17 cellular contexts compared by ENCODE assay signal in the genomic region with DNA sequence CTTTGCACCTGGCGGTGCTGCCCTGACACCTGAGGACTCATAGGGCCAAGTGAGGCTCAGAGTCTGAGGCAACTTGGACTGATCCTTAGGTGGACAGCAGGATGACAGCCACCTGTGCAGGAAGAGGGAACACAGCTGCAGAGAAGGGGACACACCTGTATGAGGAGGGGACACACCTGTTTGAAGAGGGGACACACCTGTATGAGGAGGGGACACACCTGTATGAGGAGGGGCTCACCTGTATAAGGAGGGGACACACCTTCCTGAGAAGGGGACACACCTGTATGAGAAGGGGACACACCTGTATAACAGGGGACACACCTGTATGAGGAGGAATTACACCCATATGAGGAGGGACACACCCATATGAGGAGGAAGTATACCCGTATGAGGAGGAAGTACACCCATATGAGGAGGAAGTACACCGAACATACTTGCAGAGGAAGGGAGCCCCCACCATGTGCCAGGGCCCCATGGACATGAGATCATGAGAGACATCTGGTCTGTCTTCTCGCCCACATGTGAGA.
DNase-seq lines count a peak whose midpoint lies in the region; ATAC-seq and TF ChIP-seq lines count a peak whose summit lies in the region.
"Had no signal": no experiment of that assay in that cellular context is flagged by ENCODE, and none has a peak within 500 bp of the region (broad histone marks: within the 10 kb centered on the region; RNA-seq: fewer than 3 reads in every experiment).

No MANE protein-coding gene starts in this region.

- CTCF ChIA-PET in HEK293 (lab: Yijun Ruan, JAX) (no interaction called here), WTC11 (lab: Charles Lee) (no interaction called here)

- H3K4me1 Mint-ChIP-seq in stimulated activated naive B cell treated with anti-CD40 and anti-IgM and Interleukin-4, amounts not matched to agents 10 μg/mL and 1 μg/mL and 100 μg/mL, for 72 hours, result peaks cover 25 to 29% of the 10 kb centered on the region in 2 donors
- H3K4me1 Mint-ChIP-seq in WTC11, result peaks cover 24% of the 10 kb centered on the region

- H3K27ac Mint-ChIP-seq in stimulated activated naive B cell treated with anti-CD40 and anti-IgM and Interleukin-4, amounts not matched to agents 10 μg/mL and 1 μg/mL and 100 μg/mL, for 72 hours, result peak overlapping the region; percentile 7
- H3K27ac Mint-ChIP-seq in WTC11, result no peak overlapping the region
- H3K27ac Mint-ChIP-seq: CD8-positive, alpha-beta T cell; H9 had no signal

- peaks cover 5 to 9% of the 10 kb centered on the region in 2 donors for H3K36me3 Mint-ChIP-seq in stimulated activated naive B cell treated with anti-CD40 and anti-IgM and Interleukin-4, amounts not matched to agents 10 μg/mL and 1 μg/mL and 100 μg/mL, for 72 hours
- peaks cover 5% of the 10 kb centered on the region for H3K36me3 Mint-ChIP-seq in WTC11
- H3K36me3 Mint-ChIP-seq: CD8-positive, alpha-beta T cell had no signal

- intact Hi-C loops in left colon (cut with DNase I, micrococcal nuclease), result no loop called here

- H3K4me3 Mint-ChIP-seq in stimulated activated naive B cell treated with anti-CD40 and anti-IgM and Interleukin-4, amounts not matched to agents 10 μg/mL and 1 μg/mL and 100 μg/mL, for 72 hours, result no peak overlapping the region
- no peak overlapping the region for H3K4me3 Mint-ChIP-seq in WTC11
- H3K4me3 Mint-ChIP-seq: CD8-positive, alpha-beta T cell; H9 had no signal

- no peak overlapping the region for H3K4me3 ChIP-seq in HEK293 (ENCODE audit: low read depth, low read length)
- H3K4me3 ChIP-seq: PC-9, SJSA1 had no signal

- POLR2A ChIA-PET in HEK293 (lab: Yijun Ruan, JAX) (interaction anchor here (0.9 kb wide), 1 partner anchor 11 kb away, joined by 4 read pairs; no protein-coding TSS in a partner anchor), WTC11 (lab: Charles Lee) (no interaction called here)

- no peaks in the 10 kb centered on the region for H3K4me1 ChIP-seq in HEK293 (ENCODE audit: control insufficient read depth, insufficient read depth, low read length)
- H3K4me1 ChIP-seq: SJSA1 had no signal

- no peaks in the 10 kb centered on the region for H3K36me3 ChIP-seq in HEK293 (ENCODE audit: control insufficient read depth in 2 of 2, insufficient read depth in 1 of 2, low read length in 2 of 2)
- H3K36me3 ChIP-seq: SJSA1 had no signal

- peaks cover 0 to 6% of the 10 kb centered on the region in 2 donors for H3K27me3 Mint-ChIP-seq in stimulated activated naive B cell treated with anti-CD40 and anti-IgM and Interleukin-4, amounts not matched to agents 10 μg/mL and 1 μg/mL and 100 μg/mL, for 72 hours
- H3K27me3 Mint-ChIP-seq in WTC11 (ENCODE audit: low read depth), result peaks cover 3% of the 10 kb centered on the region

- ATAC-seq in left colon (peak; percentile 85), WTC11 (no peak)
- ATAC-seq in stimulated activated naive B cell treated with anti-CD40 and anti-IgM and Interleukin-4, amounts not matched to agents 10 μg/mL and 1 μg/mL and 100 μg/mL, for 72 hours (replicated peaks), result no peak
- ATAC-seq: CD8-positive, alpha-beta T cell had no signal

- H3K9me3 ChIP-seq in HEK293 (ENCODE audit: control insufficient read depth, insufficient read depth, low read depth, low read length), result no peaks in the 10 kb centered on the region
- H3K9me3 ChIP-seq: SJSA1 had no signal

- H3K27ac ChIP-seq in HEK293 (ENCODE audit: extremely low read depth, low read depth, low read length), result no peak overlapping the region
- H3K27ac ChIP-seq: PC-9, SJSA1 had no signal

- H3K9me3 Mint-ChIP-seq in stimulated activated naive B cell treated with anti-CD40 and anti-IgM and Interleukin-4, amounts not matched to agents 10 μg/mL and 1 μg/mL and 100 μg/mL, for 72 hours, result peaks cover 10 to 13% of the 10 kb centered on the region in 2 donors
- H3K9me3 Mint-ChIP-seq in WTC11, result peaks cover 21% of the 10 kb centered on the region
- H3K9me3 Mint-ChIP-seq: CD8-positive, alpha-beta T cell; H9 had no signal

- no peak for TF ChIP-seq CTCF in HEK293 (tag by site-specific recombination; IDR thresholded peaks at IDR 0.05)
- no peak for TF ChIP-seq CTCF in WTC11 (IDR thresholded peaks at IDR 0.05)

- peak; percentile 32 for DNase-seq in DMS53 (lab: John Stamatoyannopoulos, UW)
- DNase-seq in left colon, result peak; percentile 21 to 43
- DNase-seq in stimulated activated naive B cell treated with anti-CD40 and anti-IgM and Interleukin-4, amounts not matched to agents 10 μg/mL and 1 μg/mL and 100 μg/mL, for 72 hours, result no peak
- DNase-seq in activated CD4-positive, alpha-beta T cell treated with anti-CD3 and anti-CD28 coated beads for 4 hours, result no peak
- DNase-seq in LoVo (ENCODE audit: low spot score), result no peak
- no peak for DNase-seq in WTC11 (ENCODE audit: low spot score)
- DNase-seq: CD8-positive, alpha-beta T cell; EL; H9; MV-4-11; NCI-H1417; NCI-H1930; NCI-H446 treated with DMSO at 0.1 percent for 48 hours; PC-9; SW 1271 had no signal

TF ChIP-seq in HEK293, 187 proteins besides CTCF, POLR2A, EP300 and RAD21:
- TF ChIP-seq SCRT2 (tag by site-specific recombination; IDR thresholded peaks at IDR 0.05) (0 out of 2 replicates have a peak, but pooled peaks have one; percentile 18), SCRT1 (tag by site-specific recombination; IDR thresholded peaks at IDR 0.05; ENCODE audit: borderline replicate concordance) (peak; percentile 59; the same call in 1 of the 2 replicates), ZEB2 (tag by site-specific recombination; IDR thresholded peaks at IDR 0.05) (peak; percentile 55; the same call in 1 of the 2 replicates)
- TF ChIP-seq, protein P1, sequence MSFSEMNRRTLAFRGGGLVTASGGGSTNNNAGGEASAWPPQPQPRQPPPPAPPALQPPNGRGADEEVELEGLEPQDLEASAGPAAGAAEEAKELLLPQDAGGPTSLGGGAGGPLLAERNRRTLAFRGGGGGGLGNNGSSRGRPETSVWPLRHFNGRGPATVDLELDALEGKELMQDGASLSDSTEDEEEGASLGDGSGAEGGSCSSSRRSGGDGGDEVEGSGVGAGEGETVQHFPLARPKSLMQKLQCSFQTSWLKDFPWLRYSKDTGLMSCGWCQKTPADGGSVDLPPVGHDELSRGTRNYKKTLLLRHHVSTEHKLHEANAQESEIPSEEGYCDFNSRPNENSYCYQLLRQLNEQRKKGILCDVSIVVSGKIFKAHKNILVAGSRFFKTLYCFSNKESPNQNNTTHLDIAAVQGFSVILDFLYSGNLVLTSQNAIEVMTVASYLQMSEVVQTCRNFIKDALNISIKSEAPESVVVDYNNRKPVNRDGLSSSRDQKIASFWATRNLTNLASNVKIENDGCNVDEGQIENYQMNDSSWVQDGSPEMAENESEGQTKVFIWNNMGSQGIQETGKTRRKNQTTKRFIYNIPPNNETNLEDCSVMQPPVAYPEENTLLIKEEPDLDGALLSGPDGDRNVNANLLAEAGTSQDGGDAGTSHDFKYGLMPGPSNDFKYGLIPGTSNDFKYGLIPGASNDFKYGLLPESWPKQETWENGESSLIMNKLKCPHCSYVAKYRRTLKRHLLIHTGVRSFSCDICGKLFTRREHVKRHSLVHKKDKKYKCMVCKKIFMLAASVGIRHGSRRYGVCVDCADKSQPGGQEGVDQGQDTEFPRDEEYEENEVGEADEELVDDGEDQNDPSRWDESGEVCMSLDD (tag by site-specific recombination; IDR thresholded peaks at IDR 0.05), result no peak
TF ChIP-seq in HEK293: peak in this region for 3.

TF ChIP-seq in WTC11, 78 proteins besides CTCF, POLR2A, EP300 and RAD21 (continues in another document):
- TF ChIP-seq, protein P2, sequence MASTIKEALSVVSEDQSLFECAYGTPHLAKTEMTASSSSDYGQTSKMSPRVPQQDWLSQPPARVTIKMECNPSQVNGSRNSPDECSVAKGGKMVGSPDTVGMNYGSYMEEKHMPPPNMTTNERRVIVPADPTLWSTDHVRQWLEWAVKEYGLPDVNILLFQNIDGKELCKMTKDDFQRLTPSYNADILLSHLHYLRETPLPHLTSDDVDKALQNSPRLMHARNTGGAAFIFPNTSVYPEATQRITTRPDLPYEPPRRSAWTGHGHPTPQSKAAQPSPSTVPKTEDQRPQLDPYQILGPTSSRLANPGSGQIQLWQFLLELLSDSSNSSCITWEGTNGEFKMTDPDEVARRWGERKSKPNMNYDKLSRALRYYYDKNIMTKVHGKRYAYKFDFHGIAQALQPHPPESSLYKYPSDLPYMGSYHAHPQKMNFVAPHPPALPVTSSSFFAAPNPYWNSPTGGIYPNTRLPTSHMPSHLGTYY (CRISPR knock-in tag; IDR thresholded peaks at IDR 0.05), result no peak
- TF ChIP-seq ZNF396 (CRISPR knock-in tag; IDR thresholded peaks at IDR 0.05; ENCODE audit: borderline replicate concordance) (no peak), ZNF423 (CRISPR knock-in tag; IDR thresholded peaks at IDR 0.05) (no peak), NFATC4 (CRISPR knock-in tag; IDR thresholded peaks at IDR 0.05) (no peak)
- TF ChIP-seq, protein P3, sequence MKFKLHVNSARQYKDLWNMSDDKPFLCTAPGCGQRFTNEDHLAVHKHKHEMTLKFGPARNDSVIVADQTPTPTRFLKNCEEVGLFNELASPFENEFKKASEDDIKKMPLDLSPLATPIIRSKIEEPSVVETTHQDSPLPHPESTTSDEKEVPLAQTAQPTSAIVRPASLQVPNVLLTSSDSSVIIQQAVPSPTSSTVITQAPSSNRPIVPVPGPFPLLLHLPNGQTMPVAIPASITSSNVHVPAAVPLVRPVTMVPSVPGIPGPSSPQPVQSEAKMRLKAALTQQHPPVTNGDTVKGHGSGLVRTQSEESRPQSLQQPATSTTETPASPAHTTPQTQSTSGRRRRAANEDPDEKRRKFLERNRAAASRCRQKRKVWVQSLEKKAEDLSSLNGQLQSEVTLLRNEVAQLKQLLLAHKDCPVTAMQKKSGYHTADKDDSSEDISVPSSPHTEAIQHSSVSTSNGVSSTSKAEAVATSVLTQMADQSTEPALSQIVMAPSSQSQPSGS (CRISPR knock-in tag; IDR thresholded peaks at IDR 0.05; ENCODE audit: borderline replicate concordance, low read depth), result no peak
- TF ChIP-seq, protein P4, sequence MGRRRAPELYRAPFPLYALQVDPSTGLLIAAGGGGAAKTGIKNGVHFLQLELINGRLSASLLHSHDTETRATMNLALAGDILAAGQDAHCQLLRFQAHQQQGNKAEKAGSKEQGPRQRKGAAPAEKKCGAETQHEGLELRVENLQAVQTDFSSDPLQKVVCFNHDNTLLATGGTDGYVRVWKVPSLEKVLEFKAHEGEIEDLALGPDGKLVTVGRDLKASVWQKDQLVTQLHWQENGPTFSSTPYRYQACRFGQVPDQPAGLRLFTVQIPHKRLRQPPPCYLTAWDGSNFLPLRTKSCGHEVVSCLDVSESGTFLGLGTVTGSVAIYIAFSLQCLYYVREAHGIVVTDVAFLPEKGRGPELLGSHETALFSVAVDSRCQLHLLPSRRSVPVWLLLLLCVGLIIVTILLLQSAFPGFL (CRISPR knock-in tag; IDR thresholded peaks at IDR 0.05; ENCODE audit: borderline replicate concordance), result no peak

Comparison
In these comparisons a context has a peak if more than half of its experiments do, and no peak if none do; other contexts are left out.
1. DNase-seq: peak in DMS53 (single experiment) and left colon (2 of 2); none in stimulated activated naive B cell treated with anti-CD40 and anti-IgM and Interleukin-4, amounts not matched to agents 10 μg/mL and 1 μg/mL and 100 μg/mL, for 72 hours (single experiment), activated CD4-positive, alpha-beta T cell treated with anti-CD3 and anti-CD28 coated beads for 4 hours (0 of 2), LoVo (single experiment) and WTC11 (single experiment).